In genomic region chrX:12701625-12702024, GRCh38 we compare ENCODE assay signal across 8 cellular contexts.
A peak's percentile ranks its signal among the peaks of the same experiment; 100 is the strongest.
DNase-seq lines count a peak whose midpoint lies in the region; ATAC-seq and TF ChIP-seq lines count a peak whose summit lies in the region.

No MANE protein-coding gene starts in this region.

- no peaks in the 10 kb centered on the region for H3K4me1 ChIP-seq in Panc1 (ENCODE audit: control insufficient read depth, insufficient read depth, low read length)

- H3K27ac ChIP-seq in Panc1 (ENCODE audit: low read length) (no peak overlapping the region), brain microvascular endothelial cell (no peak overlapping the region)

- H3K27me3 ChIP-seq in Panc1 (ENCODE audit: control insufficient read depth, insufficient read depth, low read length): no peaks in the 10 kb centered on the region
- no peaks in the 10 kb centered on the region for H3K27me3 ChIP-seq in brain microvascular endothelial cell (replicated peaks)

- POLR2A ChIA-PET in Panc1 (lab: Charles Lee): no interaction called here

- no peak overlapping the region for H3K4me3 ChIP-seq in Panc1 (ENCODE audit: low read depth in 2 of 2, low read length in 2 of 2)
- no peak overlapping the region for H3K4me3 ChIP-seq in brain microvascular endothelial cell (ENCODE audit: low read depth, low read length)

- intact Hi-C loops in Panc1 (cut with micrococcal nuclease; ENCODE audit: unreplicated experiment): loop anchor here (10.0 kb wide), 1 partner anchor 617 kb away; no protein-coding TSS in a partner anchor
- intact Hi-C loops in left colon (cut with DNase I, micrococcal nuclease): no loop called here

- no peaks in the 10 kb centered on the region for H3K9me3 ChIP-seq in Panc1 (ENCODE audit: control insufficient read depth, insufficient read depth, low read depth, low read length)

- no peaks in the 10 kb centered on the region for H3K36me3 ChIP-seq in Panc1 (ENCODE audit: control insufficient read depth, insufficient read depth, low read length)
- no peaks in the 10 kb centered on the region for H3K36me3 ChIP-seq in brain microvascular endothelial cell (replicated peaks)

- DNase-seq in AG09319 (ENCODE audit: extremely low read depth, low read depth) (peak; percentile 4), LoVo (ENCODE audit: low spot score) (peak; percentile 35), Panc1 (ENCODE audit: low read depth, low spot score) (peak; percentile 20), brain microvascular endothelial cell (peak; percentile 20), left colon (peak; percentile 30 to 48)
- peak; percentile 45 for DNase-seq in stimulated activated CD8-positive, alpha-beta memory T cell treated with anti-CD3 and anti-CD28 coated beads, Interleukin-4, amount 100 ng/mL, for 48 hours

- TF ChIP-seq CTCF in AG09319 (IDR thresholded peaks at IDR 0.05; ENCODE audit: low read depth, low read length): peak; percentile 54
- peak; percentile 69 for TF ChIP-seq CTCF in Panc1 (IDR thresholded peaks at IDR 0.05)
- TF ChIP-seq CTCF in brain microvascular endothelial cell (IDR thresholded peaks at IDR 0.05; ENCODE audit: low read depth, low read length, missing control alignments): peak; percentile 70

- ATAC-seq in GM18870 (IDR thresholded peaks at IDR 0.05; ENCODE audit: unreplicated experiment): peak; percentile 47
- peak; percentile 80; the same call in 1 of the 2 replicates for ATAC-seq in Panc1
- peak; percentile 71 for ATAC-seq in left colon
- ATAC-seq in GM18511 (IDR thresholded peaks at IDR 0.05; ENCODE audit: unreplicated experiment): no peak

- in situ Hi-C loops in Panc1 (cut with HindIII; ENCODE audit: low pct_unique_long_range_greater_than_20kb, low sequenced_read_pairs) (no loop called here), brain microvascular endothelial cell (cut with HindIII; ENCODE audit: low pct_ligation_motif_present, low sequenced_read_pairs) (no loop called here)

- no TSS peak for BruUV-seq in Panc1 (replicated peaks; lab: Mats Ljungman, UMichigan)

- CTCF ChIA-PET in Panc1 (lab: Charles Lee): no interaction called here
